ENCODE assay signal across 1 cellular context in the genomic region with DNA sequence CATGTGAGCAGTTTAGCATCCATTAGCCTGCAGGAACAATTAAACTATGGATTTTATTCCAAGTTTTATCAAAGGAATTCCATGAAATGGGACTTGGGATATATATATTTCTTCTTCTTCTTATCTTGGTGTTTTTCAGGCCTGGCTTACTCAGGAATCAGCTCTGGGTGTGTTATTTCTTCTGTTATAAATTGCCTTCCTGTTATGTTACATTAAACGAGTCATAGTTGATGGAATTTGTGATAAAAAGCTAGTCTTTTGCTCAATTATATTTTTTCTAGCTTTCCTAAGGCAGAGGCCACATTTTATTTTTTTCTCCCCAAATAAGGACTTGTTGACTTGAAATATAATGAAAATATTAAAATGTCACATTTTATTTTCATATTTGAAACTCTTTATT.
TF ChIP-seq lines count a peak whose summit lies in the region.

No MANE protein-coding gene starts in this region.

TF ChIP-seq in SK-N-SH, 30 proteins besides CTCF, POLR2A, EP300 and RAD21 (continued from another document):
- TF ChIP-seq, protein P1, sequence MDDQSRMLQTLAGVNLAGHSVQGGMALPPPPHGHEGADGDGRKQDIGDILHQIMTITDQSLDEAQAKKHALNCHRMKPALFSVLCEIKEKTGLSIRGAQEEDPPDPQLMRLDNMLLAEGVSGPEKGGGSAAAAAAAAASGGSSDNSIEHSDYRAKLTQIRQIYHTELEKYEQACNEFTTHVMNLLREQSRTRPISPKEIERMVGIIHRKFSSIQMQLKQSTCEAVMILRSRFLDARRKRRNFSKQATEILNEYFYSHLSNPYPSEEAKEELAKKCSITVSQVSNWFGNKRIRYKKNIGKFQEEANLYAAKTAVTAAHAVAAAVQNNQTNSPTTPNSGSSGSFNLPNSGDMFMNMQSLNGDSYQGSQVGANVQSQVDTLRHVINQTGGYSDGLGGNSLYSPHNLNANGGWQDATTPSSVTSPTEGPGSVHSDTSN (IDR thresholded peaks at IDR 0.05), result peak; percentile 66
- TF ChIP-seq TEAD4 (IDR thresholded peaks at IDR 0.05; ENCODE audit: borderline replicate concordance, insufficient read depth), result peak; percentile 50; the same call in 1 of the 2 replicates
- no peak for TF ChIP-seq SMC3 (IDR thresholded peaks at IDR 0.05; ENCODE audit: low read depth, low read length)
- TF ChIP-seq, protein P2, sequence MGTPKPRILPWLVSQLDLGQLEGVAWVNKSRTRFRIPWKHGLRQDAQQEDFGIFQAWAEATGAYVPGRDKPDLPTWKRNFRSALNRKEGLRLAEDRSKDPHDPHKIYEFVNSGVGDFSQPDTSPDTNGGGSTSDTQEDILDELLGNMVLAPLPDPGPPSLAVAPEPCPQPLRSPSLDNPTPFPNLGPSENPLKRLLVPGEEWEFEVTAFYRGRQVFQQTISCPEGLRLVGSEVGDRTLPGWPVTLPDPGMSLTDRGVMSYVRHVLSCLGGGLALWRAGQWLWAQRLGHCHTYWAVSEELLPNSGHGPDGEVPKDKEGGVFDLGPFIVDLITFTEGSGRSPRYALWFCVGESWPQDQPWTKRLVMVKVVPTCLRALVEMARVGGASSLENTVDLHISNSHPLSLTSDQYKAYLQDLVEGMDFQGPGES (IDR thresholded peaks at IDR 0.05; ENCODE audit: low read depth, low read length), result no peak
- TF ChIP-seq GATA2 (CRISPR knock-in tag; IDR thresholded peaks at IDR 0.05), result no peak
